ENCODE assay signal across 7 cellular contexts in the genomic region with DNA sequence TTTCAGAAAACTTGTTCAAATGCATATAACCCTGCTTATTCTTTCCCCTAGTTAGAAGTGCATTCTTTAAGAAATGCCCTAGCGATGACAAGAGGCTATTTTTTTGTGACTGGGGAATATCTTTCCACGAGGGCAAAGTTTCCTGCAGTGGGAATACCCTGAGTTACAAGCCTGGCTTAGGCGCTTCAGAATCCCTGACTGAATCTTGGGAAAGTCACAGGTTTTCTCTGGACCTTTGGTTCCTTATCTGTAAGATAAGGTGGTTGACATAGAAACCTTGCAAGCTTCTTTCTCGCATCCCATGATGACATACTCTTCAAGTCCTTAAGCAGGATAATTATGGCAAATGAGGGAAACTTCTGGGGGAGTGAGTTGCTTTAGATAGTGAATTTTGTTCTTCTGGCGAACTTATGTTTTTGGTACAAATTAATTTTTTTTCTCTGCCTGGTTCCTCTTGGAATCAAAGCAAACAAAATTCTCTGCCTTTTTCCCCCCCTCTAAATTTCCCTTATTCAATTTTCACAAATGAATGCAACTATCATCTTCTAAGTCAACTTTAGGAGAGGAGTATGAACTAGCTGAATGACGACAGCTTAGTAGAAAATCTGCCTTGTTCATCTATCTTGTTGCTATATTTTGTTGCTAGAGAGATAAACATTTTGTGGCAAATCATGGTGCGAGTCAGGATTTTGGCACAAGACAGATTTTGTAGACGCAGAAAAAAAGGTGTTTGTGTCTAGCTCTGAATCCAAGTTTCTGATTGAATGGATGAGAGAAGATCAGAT.
"Had no signal": no experiment of that assay in that cellular context is flagged by ENCODE, and none has a peak within 500 bp of the region (broad histone marks: within the 10 kb centered on the region; RNA-seq: fewer than 3 reads in every experiment).

No MANE protein-coding gene starts in this region.

- H3K9me3 ChIP-seq: HAP-1 had no signal

- H3K27ac Mint-ChIP-seq: HFFc6 had no signal

- H3K4me1 ChIP-seq: HAP-1 had no signal

- DNase-seq: GOT3, H7, HFFc6, IMR-90 had no signal

- H3K4me3 Mint-ChIP-seq: HFFc6 had no signal

- H3K9me3 Mint-ChIP-seq: HFFc6 had no signal

- ATAC-seq: HCT116, K562 had no signal

- H3K36me3 ChIP-seq: HAP-1 had no signal

- H3K4me3 ChIP-seq: HAP-1, K562 had no signal
